Comparison of ENCODE assay signal across 19 cellular contexts in the genomic region with DNA sequence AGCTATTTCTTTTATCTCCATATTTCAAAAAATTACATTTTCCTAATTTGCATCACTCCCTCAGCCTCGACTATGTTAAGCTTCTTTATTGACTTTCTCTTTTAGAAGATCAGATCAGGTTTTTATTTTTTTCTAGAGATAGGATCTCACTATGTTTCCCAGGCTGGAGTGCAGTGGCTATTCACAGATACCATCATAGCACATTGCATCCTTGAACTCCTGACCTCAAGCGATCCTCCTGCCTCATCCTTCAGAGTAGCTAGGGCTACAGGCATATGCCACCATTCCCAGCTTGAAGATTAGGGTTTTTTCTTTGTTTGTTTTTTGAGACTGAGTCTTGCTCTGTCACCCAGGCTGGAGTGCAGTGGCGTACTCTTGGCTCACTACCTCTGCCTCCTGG. TPM values are rescaled to one million over a fixed set of nuclear protein-coding genes. Genes with fewer than 3 reads are reported as not detected.
DNase-seq lines count a peak whose midpoint lies in the region; FAIRE-seq and TF ChIP-seq lines count a peak whose summit lies in the region.
"Had no signal": no experiment of that assay in that cellular context is flagged by ENCODE, and none has a peak within 500 bp of the region (broad histone marks: within the 10 kb centered on the region; RNA-seq: fewer than 3 reads in every experiment).

No MANE protein-coding gene starts in this region.

- H3K27ac ChIP-seq in KOPT-K1 (ENCODE audit: low read depth, low read length, poor library complexity, severe bottlenecking) = peak overlapping the region; percentile 96
- H3K27ac ChIP-seq: C4-2B, HL-60 had no signal

- no peak for TF ChIP-seq CTCF in fibroblast of villous mesenchyme (IDR thresholded peaks at IDR 0.05; ENCODE audit: insufficient read depth, low read depth, low read length)

- no peaks in the 10 kb centered on the region for H3K36me3 ChIP-seq in KOPT-K1 (ENCODE audit: insufficient read depth, low read length)

- DNase-seq in EH (ENCODE audit: low read depth) (peak; percentile 38), fibroblast of villous mesenchyme (ENCODE audit: low read depth) (peak; percentile 50), NCI-H1092 treated with DMSO at 0.1 percent for 48 hours (lab: John Stamatoyannopoulos, UW) (no peak), amniotic stem cell (lab: John Stamatoyannopoulos, UW) (no peak), HTR-8/SVneo (ENCODE audit: insufficient read length, low spot score) (no peak)
- DNase-seq: AML-193; Caco-2; CD4-positive, alpha-beta T cell; GF-D8; GOT3; H7; HFFc6; IMR-90 had no signal

- no peak for FAIRE-seq in HTR-8/SVneo (lab: Jason Lieb, UNC)
- FAIRE-seq: A204.1, D721Med, GM12878 had no signal

- no peak overlapping the region for H3K4me3 ChIP-seq in fibroblast of villous mesenchyme (ENCODE audit: low read depth, low read length)
- H3K4me3 ChIP-seq: GM12878 had no signal

- H3K9me3 ChIP-seq in KOPT-K1 (ENCODE audit: insufficient read depth, low read length, poor library complexity, severe bottlenecking) = no peaks in the 10 kb centered on the region
- H3K9me3 ChIP-seq: Caco-2 had no signal

RNA-seq across cellular contexts. Expression of gene UCK2, which starts 20.1 kb away (rescaled TPM):
- total RNA-seq in fibroblast of villous mesenchyme = 97.6 and 122 TPM in 2 replicates

Comparison
In these comparisons a context has a peak if more than half of its experiments do, and no peak if none do; other contexts are left out.
1. DNase-seq: peak in EH (single experiment) and fibroblast of villous mesenchyme (single experiment); none in NCI-H1092 treated with DMSO at 0.1 percent for 48 hours (single experiment), amniotic stem cell (single experiment) and HTR-8/SVneo (single experiment).